ENCODE assay signal across 12 cellular contexts in the genomic region with DNA sequence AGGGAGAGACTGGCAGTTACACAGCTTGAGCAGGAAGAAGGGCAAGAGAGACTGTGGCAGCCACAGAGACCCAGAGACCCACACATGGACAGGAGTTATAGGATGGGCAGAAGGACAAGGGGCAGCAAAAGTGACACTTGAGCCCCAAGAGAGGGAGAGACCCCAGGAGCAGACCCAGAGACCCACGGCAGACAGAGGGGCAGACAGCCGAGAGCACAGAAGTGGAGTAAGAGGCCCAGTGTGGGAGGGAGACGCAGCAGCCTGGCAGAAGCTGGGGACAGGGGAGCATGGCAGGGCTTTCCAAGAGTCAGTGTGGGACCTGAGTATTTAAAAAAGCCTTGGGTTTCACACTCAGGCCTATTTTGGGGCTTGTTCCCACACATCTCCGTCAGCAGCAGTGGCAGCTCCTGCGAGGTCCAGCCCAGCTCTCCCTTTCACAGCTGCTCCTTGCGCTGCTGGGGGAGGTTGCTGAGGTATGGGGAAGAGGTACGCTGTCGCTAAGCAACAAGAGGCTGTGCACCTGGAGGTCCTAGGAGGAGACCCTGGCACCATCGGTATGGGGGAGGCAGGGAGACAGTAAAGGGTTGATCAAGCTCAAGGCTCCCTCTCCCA. TPM values are rescaled to one million over a fixed set of nuclear protein-coding genes. Genes with fewer than 3 reads are reported as not detected.
DNase-seq lines count a peak whose midpoint lies in the region; ATAC-seq, FAIRE-seq and TF ChIP-seq lines count a peak whose summit lies in the region.
"Had no signal": no experiment of that assay in that cellular context is flagged by ENCODE, and none has a peak within 500 bp of the region (broad histone marks: within the 10 kb centered on the region; RNA-seq: fewer than 3 reads in every experiment).

No MANE protein-coding gene starts in this region.

- H3K36me3 ChIP-seq in H1 (ENCODE audit: control insufficient read depth in 2 of 4, insufficient read depth in 4 of 4, low read length in 3 of 4), result no peaks in the 10 kb centered on the region
- H3K36me3 ChIP-seq in urinary bladder (ENCODE audit: insufficient read depth), result no peaks in the 10 kb centered on the region
- no peaks in the 10 kb centered on the region for H3K36me3 ChIP-seq in smooth muscle cell (ENCODE audit: low read depth)

- no peak overlapping the region for H4K8ac ChIP-seq in H1 (ENCODE audit: extremely low read depth, insufficient read depth, low read length)

- ATAC-seq in Right ventricle myocardium inferior, result no peak
- ATAC-seq: HepG2 had no signal

- H3K4me1 ChIP-seq in H1 (replicated peaks in 1 of 4; ENCODE audit: control insufficient read depth in 3 of 4, insufficient read depth in 4 of 4, low read length in 3 of 4), result peaks cover 2 to 18% (median 7%) of the 10 kb centered on the region in 4 experiments
- no peaks in the 10 kb centered on the region for H3K4me1 ChIP-seq in urinary bladder (ENCODE audit: insufficient read depth)
- peaks cover 4% of the 10 kb centered on the region for H3K4me1 ChIP-seq in smooth muscle cell (ENCODE audit: low read depth)

- no peak overlapping the region for H3K18ac ChIP-seq in H1 (ENCODE audit: extremely low read depth, low read length)

- H2BK20ac ChIP-seq in H1 (ENCODE audit: low read length), result 0 out of 2 replicates have a peak overlapping the region, but pooled peaks have one; percentile 32

- peaks cover 3% of the 10 kb centered on the region; the same call in 1 of the 2 replicates for H3K23me2 ChIP-seq in H1 (ENCODE audit: low read depth, low read length)

- TF ChIP-seq RAD21 in H1 (IDR thresholded peaks at IDR 0.05 in 1 of 2, conservative IDR thresholded peaks at IDR 0.05 in 1 of 2; ENCODE audit: low read depth in 2 of 2, low read length in 2 of 2), result no peak

- TF ChIP-seq CTCF in H1 (IDR thresholded peaks at IDR 0.05; ENCODE audit: control extremely low read depth in 1 of 3, insufficient read depth in 1 of 3, low read depth in 1 of 3, low read length in 3 of 3), result no peak
- no peak for TF ChIP-seq CTCF in smooth muscle cell (IDR thresholded peaks at IDR 0.05; ENCODE audit: borderline replicate concordance, insufficient read depth, poor library complexity, severe bottlenecking)

- no peak overlapping the region for H3K14ac ChIP-seq in H1 (ENCODE audit: insufficient read length)

- no peaks in the 10 kb centered on the region for H3K79me1 ChIP-seq in H1 (ENCODE audit: low read depth, low read length)

- POLR2A ChIA-PET in H1 (lab: Charles Lee; ENCODE audit: partially characterized antibody), result interaction anchor here (1.6 to 1.9 kb wide), 3 partner anchors 9 to 20 kb away, joined by 4 to 5 read pairs (median 5); partner anchors contain the start of gene MEF2D

- no peak overlapping the region for H3K56ac ChIP-seq in H1 (replicated peaks; ENCODE audit: insufficient read length, low read depth, low read length)

- H4K91ac ChIP-seq in H1 (replicated peaks; ENCODE audit: insufficient read length, low read length), result no peak overlapping the region

- DNase-seq in cardiac septum (ENCODE audit: low spot score), result peak; percentile 68
- no peak for DNase-seq in Right ventricle myocardium inferior (ENCODE audit: missing footprints)
- no peak for DNase-seq in H1 (ENCODE audit: low read depth in 1 of 2, low spot score in 2 of 2)
- peak; percentile 65 for DNase-seq in occipital lobe (lab: John Stamatoyannopoulos, UW)
- DNase-seq in HuH-7 (ENCODE audit: low spot score), result no peak
- no peak for DNase-seq in CD1c-positive myeloid dendritic cell (ENCODE audit: extremely low spot score)
- DNase-seq in smooth muscle cell (lab: John Stamatoyannopoulos, UW; ENCODE audit: unreplicated experiment), result no peak
- DNase-seq: activated naive CD4-positive, alpha-beta T cell treated with anti-CD3 and anti-CD28 coated beads, Interleukin-2, amount 10 ng/mL, durations not matched to agents 7 days and 5 days; NCI-H2107 had no signal

- 0 out of 2 replicates have a peak overlapping the region, but pooled peaks have one; percentile 12 for H2AFZ ChIP-seq in H1 (ENCODE audit: low read length)
- H2AFZ ChIP-seq in smooth muscle cell (ENCODE audit: low read depth), result no peak overlapping the region

- H3K4me3 ChIP-seq in H1 (ENCODE audit: extremely low read depth in 1 of 4, insufficient read depth in 2 of 4, low read depth in 3 of 4, low read length in 4 of 4) (no peak overlapping the region), urinary bladder (ENCODE audit: low read depth, low read length) (no peak overlapping the region), smooth muscle cell (no peak overlapping the region)

- H2BK120ac ChIP-seq in H1 (replicated peaks; ENCODE audit: low read depth, low read length), result no peak overlapping the region

- H3K9ac ChIP-seq in H1 (replicated peaks in 1 of 4; ENCODE audit: extremely low read depth in 1 of 4, low read depth in 3 of 4, low read length in 3 of 4), result no peak overlapping the region
- no peak overlapping the region for H3K9ac ChIP-seq in smooth muscle cell (ENCODE audit: low read depth)

- no peak overlapping the region for H2BK15ac ChIP-seq in H1 (ENCODE audit: low read length)

- H3K9me3 ChIP-seq in H1 (ENCODE audit: insufficient read depth in 2 of 2, low read depth in 1 of 2, low read length in 1 of 2), result no peaks in the 10 kb centered on the region; a peak in 1 of 4 replicates
- H3K9me3 ChIP-seq in smooth muscle cell (replicated peaks; ENCODE audit: low read depth), result no peaks in the 10 kb centered on the region

- H3F3A ChIP-seq in smooth muscle cell (ENCODE audit: low read depth), result peaks cover 4% of the 10 kb centered on the region

- H3K4me2 ChIP-seq in H1 (ENCODE audit: insufficient read depth in 1 of 2, low read depth in 2 of 2, low read length in 2 of 2), result no peak overlapping the region
- no peak overlapping the region for H3K4me2 ChIP-seq in smooth muscle cell

- intact Hi-C loops in cardiac septum (cut with DNase I), result loop anchor here (5.0 kb wide), 3 partner anchors 38 to 387 kb away; partner anchors contain the start of gene NAXE
- intact Hi-C loops in Right ventricle myocardium inferior (cut with DNase I), result loop anchor here (5.0 kb wide), 2 partner anchors 83 to 98 kb away; partner anchors contain the start of gene NAXE

- 0 out of 2 replicates have a peak overlapping the region, but pooled peaks have one; percentile 29 for H2BK12ac ChIP-seq in H1 (ENCODE audit: low read depth, low read length)

- H4K5ac ChIP-seq in H1 (ENCODE audit: insufficient read length, low read depth, low read length), result no peak overlapping the region

- H3K27me3 ChIP-seq in H1 (replicated peaks in 1 of 4; ENCODE audit: control insufficient read depth in 3 of 4, extremely low read depth in 1 of 4, insufficient read depth in 3 of 4, low read length in 3 of 4) (no peaks in the 10 kb centered on the region), smooth muscle cell (ENCODE audit: low read depth) (no peaks in the 10 kb centered on the region)

- H4K20me1 ChIP-seq in H1 (replicated peaks in 1 of 2; ENCODE audit: control insufficient read depth in 1 of 2, insufficient read depth in 2 of 2, low read length in 2 of 2) (no peaks in the 10 kb centered on the region), smooth muscle cell (ENCODE audit: low read depth) (no peaks in the 10 kb centered on the region)

- no peak overlapping the region for H3K23ac ChIP-seq in H1 (ENCODE audit: insufficient read length)

- no peak for TF ChIP-seq EP300 in H1 (IDR thresholded peaks at IDR 0.05; ENCODE audit: borderline replicate concordance in 1 of 2, low read depth in 2 of 2, low read length in 2 of 2)

- no peak overlapping the region for H3K4ac ChIP-seq in H1 (replicated peaks; ENCODE audit: insufficient read length, low read depth, low read length)

- H3K27ac ChIP-seq in H1 (ENCODE audit: low read depth, low read length), result no peak overlapping the region
- peak overlapping the region; percentile 87 for H3K27ac ChIP-seq in urinary bladder (ENCODE audit: low read depth)
- no peak overlapping the region for H3K27ac ChIP-seq in smooth muscle cell (ENCODE audit: low read depth)

- no peak for FAIRE-seq in H1 (lab: Jason Lieb, UNC)
- FAIRE-seq: endometrium, HepG2 had no signal

- no peaks in the 10 kb centered on the region for H3K79me2 ChIP-seq in H1 (ENCODE audit: control insufficient read depth in 1 of 2, insufficient read depth in 2 of 2, low read length in 2 of 2)
- H3K79me2 ChIP-seq in smooth muscle cell (ENCODE audit: low read depth), result no peaks in the 10 kb centered on the region

- H2BK5ac ChIP-seq in H1 (ENCODE audit: low read depth, low read length), result no peak overlapping the region

- TF ChIP-seq POLR2A in H1 (IDR thresholded peaks at IDR 0.05; ENCODE audit: control extremely low read depth in 1 of 2, low read depth in 2 of 2, low read length in 2 of 2), result no peak

- CTCF ChIA-PET in H1 (lab: Charles Lee; ENCODE audit: partially characterized antibody), result interaction anchor here (0.5 to 3.9 kb wide), 10 partner anchors 7 to 124 kb away, joined by 3 to 20 read pairs (median 6); partner anchors contain the start of gene MEF2D

- no peak overlapping the region for H2AK5ac ChIP-seq in H1 (ENCODE audit: low read depth, low read length)

- WGBS in H1 (ENCODE audit: extremely low coverage in 1 of 2, insufficient coverage in 1 of 2, insufficient read length in 1 of 2, insufficient replicate concordance in 2 of 2, low coverage in 1 of 2, low lambda C conversion rate in 2 of 2, missing lambda C conversion rate in 1 of 2), 2 experiments, result 75% methylated on average over 9 of the region's 9 CpGs; no CpG with 5 or more reads in 1 of the 2 experiments
- 81% methylated on average over 9 of the region's 9 CpGs for WGBS in urinary bladder
- WGBS in smooth muscle cell (ENCODE audit: low lambda C conversion rate), result 81% methylated on average over 9 of the region's 9 CpGs

TF ChIP-seq in H1, 55 proteins besides CTCF, POLR2A, EP300 and RAD21 (continues in another document):
- TF ChIP-seq YY1 (IDR thresholded peaks at IDR 0.05; ENCODE audit: low read depth, low read length) (no peak), CEBPB (IDR thresholded peaks at IDR 0.05; ENCODE audit: low read depth, low read length) (no peak), GTF2F1 (IDR thresholded peaks at IDR 0.05; ENCODE audit: borderline replicate concordance, low read depth, low read length) (no peak), CTBP2 (IDR thresholded peaks at IDR 0.05; ENCODE audit: borderline replicate concordance, insufficient read depth, insufficient read length, low read length) (no peak)

RNA-seq across cellular contexts. Expression of gene MEF2D, which starts 9.0 kb away (rescaled TPM):
- total RNA-seq in cardiac septum (93.1 TPM), Right ventricle myocardium inferior (99.7 TPM), occipital lobe (3.7 TPM), urinary bladder (10.0 TPM), smooth muscle cell (23.2 and 24.3 TPM in 2 replicates)
- 17.3 and 19.5 TPM in 2 replicates for total RNA-seq in H1 (2021; fragmentation: NEBNext Ultra II Directional; extraction: Animal tissue kit (Norgen Biotek cat#: 25700))
- polyA plus RNA-seq in H1 (2011; rRNA removed) (20.3 and 44.4 TPM in 2 replicates), urinary bladder (55.5 TPM), smooth muscle cell (40.5 and 45.6 TPM in 2 replicates)
- polyA plus RNA-seq in H1 (2011; cell fraction: cytosol; rRNA removed), result 12.4 TPM
- 19.5 TPM for polyA plus RNA-seq in H1 (2011; cell fraction: nucleus; rRNA removed)
- 10.3 to 14.6 TPM (median 12.8 TPM) in 4 replicates for polyA plus RNA-seq in H1 (2012, experiment 1 of 2)
- 8.1 TPM for polyA plus RNA-seq in H1 (2012, experiment 2 of 2)
- polyA plus RNA-seq in H1 (2013, experiment 1 of 2), result 9.1 TPM
- polyA plus RNA-seq in H1 (2013, experiment 2 of 2), result 8.8 TPM
- polyA minus RNA-seq in H1 (2011; rRNA and poly(A)+ RNA removed), result 6.7 and 7.7 TPM in 2 replicates
- polyA minus RNA-seq in H1 (2011; cell fraction: cytosol; rRNA and poly(A)+ RNA removed), result 14.5 TPM
- polyA minus RNA-seq in H1 (2011; cell fraction: nucleus; rRNA and poly(A)+ RNA removed), result 9.3 TPM

Comparison
In these comparisons a context has a peak if more than half of its experiments do, and no peak if none do; other contexts are left out.
1. DNase-seq: peak in cardiac septum (single experiment) and occipital lobe (single experiment); none in Right ventricle myocardium inferior (single experiment), H1 (0 of 2), HuH-7 (single experiment), CD1c-positive myeloid dendritic cell (single experiment) and smooth muscle cell (single experiment).